ENCODE assay signal across 1 cellular context in the genomic region with DNA sequence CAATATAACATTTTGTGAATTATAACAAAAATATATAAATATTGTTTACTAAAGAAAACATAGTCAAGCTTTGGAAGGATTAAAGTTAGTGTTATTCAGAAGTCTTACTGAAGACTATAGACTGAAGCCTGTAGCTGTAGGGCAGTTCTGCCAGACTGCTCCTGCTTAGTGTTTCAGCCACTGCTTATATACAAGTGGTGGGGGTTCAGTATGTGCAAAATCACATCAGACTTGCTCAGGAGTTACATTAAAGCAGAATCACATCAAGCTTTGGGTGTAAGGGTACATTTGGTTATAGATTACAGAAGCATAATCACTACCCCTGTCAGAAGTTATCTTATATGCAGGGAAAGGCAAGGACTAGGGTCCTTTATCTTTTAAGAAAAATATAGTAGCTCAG.
TF ChIP-seq lines count a peak whose summit lies in the region.

No MANE protein-coding gene starts in this region.

TF ChIP-seq in H1, 55 proteins besides CTCF, POLR2A, EP300 and RAD21:
- TF ChIP-seq, protein P1, sequence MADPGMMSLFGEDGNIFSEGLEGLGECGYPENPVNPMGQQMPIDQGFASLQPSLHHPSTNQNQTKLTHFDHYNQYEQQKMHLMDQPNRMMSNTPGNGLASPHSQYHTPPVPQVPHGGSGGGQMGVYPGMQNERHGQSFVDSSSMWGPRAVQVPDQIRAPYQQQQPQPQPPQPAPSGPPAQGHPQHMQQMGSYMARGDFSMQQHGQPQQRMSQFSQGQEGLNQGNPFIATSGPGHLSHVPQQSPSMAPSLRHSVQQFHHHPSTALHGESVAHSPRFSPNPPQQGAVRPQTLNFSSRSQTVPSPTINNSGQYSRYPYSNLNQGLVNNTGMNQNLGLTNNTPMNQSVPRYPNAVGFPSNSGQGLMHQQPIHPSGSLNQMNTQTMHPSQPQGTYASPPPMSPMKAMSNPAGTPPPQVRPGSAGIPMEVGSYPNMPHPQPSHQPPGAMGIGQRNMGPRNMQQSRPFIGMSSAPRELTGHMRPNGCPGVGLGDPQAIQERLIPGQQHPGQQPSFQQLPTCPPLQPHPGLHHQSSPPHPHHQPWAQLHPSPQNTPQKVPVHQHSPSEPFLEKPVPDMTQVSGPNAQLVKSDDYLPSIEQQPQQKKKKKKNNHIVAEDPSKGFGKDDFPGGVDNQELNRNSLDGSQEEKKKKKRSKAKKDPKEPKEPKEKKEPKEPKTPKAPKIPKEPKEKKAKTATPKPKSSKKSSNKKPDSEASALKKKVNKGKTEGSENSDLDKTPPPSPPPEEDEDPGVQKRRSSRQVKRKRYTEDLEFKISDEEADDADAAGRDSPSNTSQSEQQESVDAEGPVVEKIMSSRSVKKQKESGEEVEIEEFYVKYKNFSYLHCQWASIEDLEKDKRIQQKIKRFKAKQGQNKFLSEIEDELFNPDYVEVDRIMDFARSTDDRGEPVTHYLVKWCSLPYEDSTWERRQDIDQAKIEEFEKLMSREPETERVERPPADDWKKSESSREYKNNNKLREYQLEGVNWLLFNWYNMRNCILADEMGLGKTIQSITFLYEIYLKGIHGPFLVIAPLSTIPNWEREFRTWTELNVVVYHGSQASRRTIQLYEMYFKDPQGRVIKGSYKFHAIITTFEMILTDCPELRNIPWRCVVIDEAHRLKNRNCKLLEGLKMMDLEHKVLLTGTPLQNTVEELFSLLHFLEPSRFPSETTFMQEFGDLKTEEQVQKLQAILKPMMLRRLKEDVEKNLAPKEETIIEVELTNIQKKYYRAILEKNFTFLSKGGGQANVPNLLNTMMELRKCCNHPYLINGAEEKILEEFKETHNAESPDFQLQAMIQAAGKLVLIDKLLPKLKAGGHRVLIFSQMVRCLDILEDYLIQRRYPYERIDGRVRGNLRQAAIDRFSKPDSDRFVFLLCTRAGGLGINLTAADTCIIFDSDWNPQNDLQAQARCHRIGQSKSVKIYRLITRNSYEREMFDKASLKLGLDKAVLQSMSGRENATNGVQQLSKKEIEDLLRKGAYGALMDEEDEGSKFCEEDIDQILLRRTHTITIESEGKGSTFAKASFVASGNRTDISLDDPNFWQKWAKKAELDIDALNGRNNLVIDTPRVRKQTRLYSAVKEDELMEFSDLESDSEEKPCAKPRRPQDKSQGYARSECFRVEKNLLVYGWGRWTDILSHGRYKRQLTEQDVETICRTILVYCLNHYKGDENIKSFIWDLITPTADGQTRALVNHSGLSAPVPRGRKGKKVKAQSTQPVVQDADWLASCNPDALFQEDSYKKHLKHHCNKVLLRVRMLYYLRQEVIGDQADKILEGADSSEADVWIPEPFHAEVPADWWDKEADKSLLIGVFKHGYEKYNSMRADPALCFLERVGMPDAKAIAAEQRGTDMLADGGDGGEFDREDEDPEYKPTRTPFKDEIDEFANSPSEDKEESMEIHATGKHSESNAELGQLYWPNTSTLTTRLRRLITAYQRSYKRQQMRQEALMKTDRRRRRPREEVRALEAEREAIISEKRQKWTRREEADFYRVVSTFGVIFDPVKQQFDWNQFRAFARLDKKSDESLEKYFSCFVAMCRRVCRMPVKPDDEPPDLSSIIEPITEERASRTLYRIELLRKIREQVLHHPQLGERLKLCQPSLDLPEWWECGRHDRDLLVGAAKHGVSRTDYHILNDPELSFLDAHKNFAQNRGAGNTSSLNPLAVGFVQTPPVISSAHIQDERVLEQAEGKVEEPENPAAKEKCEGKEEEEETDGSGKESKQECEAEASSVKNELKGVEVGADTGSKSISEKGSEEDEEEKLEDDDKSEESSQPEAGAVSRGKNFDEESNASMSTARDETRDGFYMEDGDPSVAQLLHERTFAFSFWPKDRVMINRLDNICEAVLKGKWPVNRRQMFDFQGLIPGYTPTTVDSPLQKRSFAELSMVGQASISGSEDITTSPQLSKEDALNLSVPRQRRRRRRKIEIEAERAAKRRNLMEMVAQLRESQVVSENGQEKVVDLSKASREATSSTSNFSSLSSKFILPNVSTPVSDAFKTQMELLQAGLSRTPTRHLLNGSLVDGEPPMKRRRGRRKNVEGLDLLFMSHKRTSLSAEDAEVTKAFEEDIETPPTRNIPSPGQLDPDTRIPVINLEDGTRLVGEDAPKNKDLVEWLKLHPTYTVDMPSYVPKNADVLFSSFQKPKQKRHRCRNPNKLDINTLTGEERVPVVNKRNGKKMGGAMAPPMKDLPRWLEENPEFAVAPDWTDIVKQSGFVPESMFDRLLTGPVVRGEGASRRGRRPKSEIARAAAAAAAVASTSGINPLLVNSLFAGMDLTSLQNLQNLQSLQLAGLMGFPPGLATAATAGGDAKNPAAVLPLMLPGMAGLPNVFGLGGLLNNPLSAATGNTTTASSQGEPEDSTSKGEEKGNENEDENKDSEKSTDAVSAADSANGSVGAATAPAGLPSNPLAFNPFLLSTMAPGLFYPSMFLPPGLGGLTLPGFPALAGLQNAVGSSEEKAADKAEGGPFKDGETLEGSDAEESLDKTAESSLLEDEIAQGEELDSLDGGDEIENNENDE (IDR thresholded peaks at IDR 0.05; ENCODE audit: insufficient replicate concordance, low read length): no peak
- no peak for TF ChIP-seq GTF2F1 (IDR thresholded peaks at IDR 0.05; ENCODE audit: borderline replicate concordance, low read depth, low read length)
- no peak for TF ChIP-seq CHD2 (IDR thresholded peaks at IDR 0.05; ENCODE audit: low read length)
- no peak for TF ChIP-seq SIRT6 (IDR thresholded peaks at IDR 0.05; ENCODE audit: low read length)
- TF ChIP-seq TCF12 (IDR thresholded peaks at IDR 0.05; ENCODE audit: low read depth, low read length): no peak
- no peak for TF ChIP-seq SIN3A (conservative IDR thresholded peaks at IDR 0.05 in 1 of 2, IDR thresholded peaks at IDR 0.05 in 1 of 2; ENCODE audit: low read depth in 1 of 2, low read length in 2 of 2)
- TF ChIP-seq ASH2L (IDR thresholded peaks at IDR 0.05; ENCODE audit: low read length): no peak
- TF ChIP-seq, protein P2, sequence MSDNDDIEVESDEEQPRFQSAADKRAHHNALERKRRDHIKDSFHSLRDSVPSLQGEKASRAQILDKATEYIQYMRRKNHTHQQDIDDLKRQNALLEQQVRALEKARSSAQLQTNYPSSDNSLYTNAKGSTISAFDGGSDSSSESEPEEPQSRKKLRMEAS (IDR thresholded peaks at IDR 0.05): no peak
- TF ChIP-seq, protein P3, sequence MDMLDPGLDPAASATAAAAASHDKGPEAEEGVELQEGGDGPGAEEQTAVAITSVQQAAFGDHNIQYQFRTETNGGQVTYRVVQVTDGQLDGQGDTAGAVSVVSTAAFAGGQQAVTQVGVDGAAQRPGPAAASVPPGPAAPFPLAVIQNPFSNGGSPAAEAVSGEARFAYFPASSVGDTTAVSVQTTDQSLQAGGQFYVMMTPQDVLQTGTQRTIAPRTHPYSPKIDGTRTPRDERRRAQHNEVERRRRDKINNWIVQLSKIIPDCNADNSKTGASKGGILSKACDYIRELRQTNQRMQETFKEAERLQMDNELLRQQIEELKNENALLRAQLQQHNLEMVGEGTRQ (IDR thresholded peaks at IDR 0.05; ENCODE audit: low read length): no peak
- no peak for TF ChIP-seq SP1 (IDR thresholded peaks at IDR 0.05; ENCODE audit: low read depth, low read length)
- no peak for TF ChIP-seq CREB1 (IDR thresholded peaks at IDR 0.05)
- TF ChIP-seq RXRA (IDR thresholded peaks at IDR 0.05; ENCODE audit: insufficient read depth, low read depth, low read length): no peak
- no peak for TF ChIP-seq EGR1 (IDR thresholded peaks at IDR 0.05; ENCODE audit: borderline replicate concordance, low read depth, low read length)
- TF ChIP-seq HDAC2 (IDR thresholded peaks at IDR 0.05; ENCODE audit: borderline replicate concordance in 1 of 2, low read depth in 2 of 2, low read length in 2 of 2): no peak
- TF ChIP-seq FOSL1 (IDR thresholded peaks at IDR 0.05; ENCODE audit: insufficient read depth, low read depth, low read length): no peak
- TF ChIP-seq JUN (IDR thresholded peaks at IDR 0.05; ENCODE audit: low read depth, low read length): no peak
- no peak for TF ChIP-seq CBX8 (IDR thresholded peaks at IDR 0.05; ENCODE audit: borderline replicate concordance, low read depth, low read length)
- TF ChIP-seq, protein P4, sequence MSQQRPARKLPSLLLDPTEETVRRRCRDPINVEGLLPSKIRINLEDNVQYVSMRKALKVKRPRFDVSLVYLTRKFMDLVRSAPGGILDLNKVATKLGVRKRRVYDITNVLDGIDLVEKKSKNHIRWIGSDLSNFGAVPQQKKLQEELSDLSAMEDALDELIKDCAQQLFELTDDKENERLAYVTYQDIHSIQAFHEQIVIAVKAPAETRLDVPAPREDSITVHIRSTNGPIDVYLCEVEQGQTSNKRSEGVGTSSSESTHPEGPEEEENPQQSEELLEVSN (IDR thresholded peaks at IDR 0.05): no peak
- TF ChIP-seq, protein P5, sequence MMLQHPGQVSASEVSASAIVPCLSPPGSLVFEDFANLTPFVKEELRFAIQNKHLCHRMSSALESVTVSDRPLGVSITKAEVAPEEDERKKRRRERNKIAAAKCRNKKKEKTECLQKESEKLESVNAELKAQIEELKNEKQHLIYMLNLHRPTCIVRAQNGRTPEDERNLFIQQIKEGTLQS (IDR thresholded peaks at IDR 0.05; ENCODE audit: insufficient read depth, low read depth, low read length): no peak
- no peak for TF ChIP-seq TEAD4 (IDR thresholded peaks at IDR 0.05; ENCODE audit: low read depth, low read length)
